In genomic region chr2:9560628-9561027, GRCh38 we compare ENCODE assay signal across 18 cellular contexts. TPM values are rescaled to one million over a fixed set of nuclear protein-coding genes. Genes with fewer than 3 reads are reported as not detected.
DNase-seq lines count a peak whose midpoint lies in the region; ATAC-seq, FAIRE-seq and TF ChIP-seq lines count a peak whose summit lies in the region.
"Had no signal": no experiment of that assay in that cellular context is flagged by ENCODE, and none has a peak within 500 bp of the region (broad histone marks: within the 10 kb centered on the region; RNA-seq: fewer than 3 reads in every experiment).

No MANE protein-coding gene starts in this region.

- no peak for FAIRE-seq in K562 (lab: Jason Lieb, UNC)
- FAIRE-seq: A549 had no signal

- H2AFZ ChIP-seq in K562 (ENCODE audit: low read depth, low read length), result no peak overlapping the region
- H2AFZ ChIP-seq in GM23338, result no peak overlapping the region

- H3K4me3 ChIP-seq in K562 (no peak overlapping the region), GM23338 (no peak overlapping the region)
- H3K4me3 ChIP-seq: A549, SJSA1 had no signal

- H3K4me2 ChIP-seq in K562 (ENCODE audit: insufficient read depth, low read length), result no peak overlapping the region
- no peak overlapping the region for H3K4me2 ChIP-seq in GM23338
- H3K4me2 ChIP-seq: A549 had no signal

- H3K9ac ChIP-seq in K562 (ENCODE audit: insufficient read depth in 1 of 2, low read depth in 2 of 2, low read length in 2 of 2), result no peak overlapping the region

- H3K36me3 Mint-ChIP-seq in activated CD4-positive, alpha-beta memory T cell treated with anti-CD3 and anti-CD28 coated beads for 36 hours, result peaks cover 5% of the 10 kb centered on the region
- peaks cover 14% of the 10 kb centered on the region for H3K36me3 Mint-ChIP-seq in activated CD4-positive, alpha-beta memory T cell treated with anti-CD3 and anti-CD28 coated beads, Interleukin-2, amount 10 ng/mL, durations not matched to agents 7 days and 5 days (ENCODE audit: low read depth)
- H3K36me3 Mint-ChIP-seq in neural crest cell (ENCODE audit: low read depth) (peaks cover 9% of the 10 kb centered on the region), GM23338 (ENCODE audit: low read depth) (peaks cover 6% of the 10 kb centered on the region)

- H3K9me1 ChIP-seq in K562 (ENCODE audit: control insufficient read depth, insufficient read depth, low read length), result no peaks in the 10 kb centered on the region

- H3K27ac ChIP-seq in K562 (ENCODE audit: extremely low read depth, low read depth, low read length), result no peak overlapping the region
- H3K27ac ChIP-seq in GM23338 (ENCODE audit: low read depth), result no peak overlapping the region
- H3K27ac ChIP-seq: A549, C4-2B, SJSA1 had no signal

- no peaks in the 10 kb centered on the region for H3K9me3 ChIP-seq in K562 (replicated peaks; ENCODE audit: control insufficient read depth, insufficient read depth, low read depth, low read length)
- H3K9me3 ChIP-seq: A549, Caco-2, SJSA1 had no signal

- H4K20me1 ChIP-seq in K562 (replicated peaks; ENCODE audit: control insufficient read depth, insufficient read depth, low read length) (no peaks in the 10 kb centered on the region), GM23338 (replicated peaks; ENCODE audit: insufficient read depth) (no peaks in the 10 kb centered on the region)

- TF ChIP-seq POLR2A in K562 (conservative IDR thresholded peaks at IDR 0.05), result no peak

- no peaks in the 10 kb centered on the region for H3K36me3 ChIP-seq in K562 (ENCODE audit: control insufficient read depth, insufficient read depth, low read length)
- no peaks in the 10 kb centered on the region for H3K36me3 ChIP-seq in GM23338 (ENCODE audit: insufficient read depth)
- H3K36me3 ChIP-seq: SJSA1 had no signal

- TF ChIP-seq EP300 in K562 (IDR thresholded peaks at IDR 0.05; ENCODE audit: low read length), result no peak

- 42% methylated on average over 2 of the region's 2 CpGs for WGBS in K562 (ENCODE audit: insufficient coverage, low coverage, missing lambda C conversion rate)

- no peaks in the 10 kb centered on the region for H3K27me3 ChIP-seq in K562 (ENCODE audit: control insufficient read depth in 2 of 2, insufficient read depth in 2 of 2, low read length in 2 of 2)
- H3K27me3 ChIP-seq in GM23338 (ENCODE audit: insufficient read depth), result no peaks in the 10 kb centered on the region
- H3K27me3 ChIP-seq: SJSA1 had no signal

- in situ Hi-C loops in K562 (cut with MboI), result no loop called here

- no peak for TF ChIP-seq RAD21 in K562 (CRISPR knock-in tag; conservative IDR thresholded peaks at IDR 0.05 in 1 of 2, IDR thresholded peaks at IDR 0.05 in 1 of 2)

- peaks cover under 1 to 4% of the 10 kb centered on the region in 2 experiments; a peak in 2 of 5 replicates for H3K4me1 ChIP-seq in K562 (replicated peaks in 1 of 2; ENCODE audit: control insufficient read depth in 2 of 2, insufficient read depth in 2 of 2, low read length in 2 of 2)
- peaks cover 7% of the 10 kb centered on the region; the same call in 1 of the 2 replicates for H3K4me1 ChIP-seq in GM23338 (ENCODE audit: insufficient read depth)

- H3K27me3 Mint-ChIP-seq in activated CD4-positive, alpha-beta memory T cell treated with anti-CD3 and anti-CD28 coated beads for 36 hours, result no peaks in the 10 kb centered on the region
- H3K27me3 Mint-ChIP-seq in activated CD4-positive, alpha-beta memory T cell treated with anti-CD3 and anti-CD28 coated beads, Interleukin-2, amount 10 ng/mL, durations not matched to agents 7 days and 5 days, result no peaks in the 10 kb centered on the region
- H3K27me3 Mint-ChIP-seq in neural crest cell (ENCODE audit: low read depth) (no peaks in the 10 kb centered on the region), GM23338 (ENCODE audit: insufficient read depth, low read depth, poor library complexity) (peaks cover 3% of the 10 kb centered on the region)

- POLR2A ChIA-PET in activated CD4-positive, alpha-beta memory T cell treated with anti-CD3 and anti-CD28 coated beads for 36 hours (lab: Charles Lee), result no interaction called here
- POLR2A ChIA-PET in activated CD4-positive, alpha-beta memory T cell treated with anti-CD3 and anti-CD28 coated beads, Interleukin-2, amount 10 ng/mL, durations not matched to agents 7 days and 5 days (lab: Charles Lee), result no interaction called here
- POLR2A ChIA-PET in K562 (lab: Yijun Ruan, JAX), result no interaction called here

- CTCF ChIA-PET in activated CD4-positive, alpha-beta memory T cell treated with anti-CD3 and anti-CD28 coated beads for 36 hours (lab: Charles Lee), result no interaction called here
- CTCF ChIA-PET in activated CD4-positive, alpha-beta memory T cell treated with anti-CD3 and anti-CD28 coated beads, Interleukin-2, amount 10 ng/mL, durations not matched to agents 7 days and 5 days (lab: Charles Lee), result no interaction called here
- CTCF ChIA-PET in K562 (lab: Yijun Ruan, JAX; ENCODE audit: low intra/inter-chr PET ratio), result no interaction called here

- ATAC-seq in K562 (no peak), GM19467 (IDR thresholded peaks at IDR 0.05; ENCODE audit: unreplicated experiment) (no peak), GM23338 (no peak)
- ATAC-seq: A549 had no signal

- H3K4me3 Mint-ChIP-seq in activated CD4-positive, alpha-beta memory T cell treated with anti-CD3 and anti-CD28 coated beads for 36 hours, result no peak overlapping the region
- H3K4me3 Mint-ChIP-seq in activated CD4-positive, alpha-beta memory T cell treated with anti-CD3 and anti-CD28 coated beads, Interleukin-2, amount 10 ng/mL, durations not matched to agents 7 days and 5 days, result no peak overlapping the region
- H3K4me3 Mint-ChIP-seq in neural crest cell, result peak overlapping the region; percentile 72
- H3K4me3 Mint-ChIP-seq in GM23338, result no peak overlapping the region

- peaks cover 11% of the 10 kb centered on the region for H3K4me1 Mint-ChIP-seq in activated CD4-positive, alpha-beta memory T cell treated with anti-CD3 and anti-CD28 coated beads for 36 hours (ENCODE audit: low read depth)
- H3K4me1 Mint-ChIP-seq in activated CD4-positive, alpha-beta memory T cell treated with anti-CD3 and anti-CD28 coated beads, Interleukin-2, amount 10 ng/mL, durations not matched to agents 7 days and 5 days, result peaks cover 20% of the 10 kb centered on the region
- H3K4me1 Mint-ChIP-seq in neural crest cell (peaks cover 18% of the 10 kb centered on the region), GM23338 (peaks cover 7% of the 10 kb centered on the region)

- H3K79me2 ChIP-seq in K562 (ENCODE audit: control insufficient read depth, insufficient read depth, low read length) (peaks cover 12% of the 10 kb centered on the region), GM23338 (replicated peaks; ENCODE audit: insufficient read depth) (peaks cover 16% of the 10 kb centered on the region)

- BruUV-seq in K562 (replicated peaks; lab: Mats Ljungman, UMichigan), result no TSS peak

- peak overlapping the region; percentile 18 for H3K27ac Mint-ChIP-seq in activated CD4-positive, alpha-beta memory T cell treated with anti-CD3 and anti-CD28 coated beads for 36 hours
- H3K27ac Mint-ChIP-seq in activated CD4-positive, alpha-beta memory T cell treated with anti-CD3 and anti-CD28 coated beads, Interleukin-2, amount 10 ng/mL, durations not matched to agents 7 days and 5 days, result no peak overlapping the region
- H3K27ac Mint-ChIP-seq in neural crest cell (ENCODE audit: unreplicated experiment) (no peak overlapping the region), GM23338 (no peak overlapping the region)

- peaks cover 5% of the 10 kb centered on the region for H3F3A ChIP-seq in GM23338 (replicated peaks; ENCODE audit: low read depth)

- DNase-seq in activated CD4-positive, alpha-beta memory T cell treated with anti-CD3 and anti-CD28 coated beads for 36 hours, result no peak
- no peak for DNase-seq in activated CD4-positive, alpha-beta memory T cell treated with anti-CD3 and anti-CD28 coated beads, Interleukin-2, amount 10 ng/mL, durations not matched to agents 7 days and 5 days
- peak; percentile 43 to 75 for DNase-seq in NCI-H187 (lab: John Stamatoyannopoulos, UW)
- DNase-seq in K562 (ENCODE audit: extremely low read depth in 1 of 4, low spot score in 3 of 4), result no peak
- no peak for DNase-seq in neural crest cell (ENCODE audit: low read depth, low spot score)
- no peak for DNase-seq in GM23338 (ENCODE audit: low spot score)
- no peak for DNase-seq in stimulated activated naive CD4-positive, alpha-beta T cell (lab: John Stamatoyannopoulos, UW)
- DNase-seq: Caco-2; KG1; NCI-H1048; NCI-H1930; NCI-H524 treated with DMSO at 0.1 percent for 48 hours; NK-92 treated with Interleukin-12 subunit alpha and Interleukin-12 subunit beta, amount 100 ng/mL, for 24 hours; OCI-M1 had no signal

- TF ChIP-seq CTCF in K562 (IDR thresholded peaks at IDR 0.05 in 2 of 3, conservative IDR thresholded peaks at IDR 0.05 in 1 of 3; ENCODE audit: insufficient read depth in 2 of 3, low read depth in 1 of 3, low read length in 3 of 3) (no peak), neural crest cell (conservative IDR thresholded peaks at IDR 0.05) (no peak), GM23338 (conservative IDR thresholded peaks at IDR 0.05; ENCODE audit: low read depth in 2 of 2) (no peak)

- no peaks in the 10 kb centered on the region for H3K9me3 Mint-ChIP-seq in activated CD4-positive, alpha-beta memory T cell treated with anti-CD3 and anti-CD28 coated beads for 36 hours
- no peaks in the 10 kb centered on the region for H3K9me3 Mint-ChIP-seq in activated CD4-positive, alpha-beta memory T cell treated with anti-CD3 and anti-CD28 coated beads, Interleukin-2, amount 10 ng/mL, durations not matched to agents 7 days and 5 days
- H3K9me3 Mint-ChIP-seq in neural crest cell (no peaks in the 10 kb centered on the region), GM23338 (no peaks in the 10 kb centered on the region)

- intact Hi-C loops in activated CD4-positive, alpha-beta memory T cell treated with anti-CD3 and anti-CD28 coated beads for 36 hours (cut with micrococcal nuclease), result no loop called here
- intact Hi-C loops in K562 (cut with micrococcal nuclease), result no loop called here

- H3K9me2 ChIP-seq in GM23338 (ENCODE audit: insufficient read depth), result no peaks in the 10 kb centered on the region

RNA-seq across cellular contexts. Expression of gene ADAM17, which starts 5.0 kb away (rescaled TPM):
- total RNA-seq in activated CD4-positive, alpha-beta memory T cell treated with anti-CD3 and anti-CD28 coated beads for 36 hours, result 10 to 100 TPM; 24.0 to 24.7 TPM
- total RNA-seq in activated CD4-positive, alpha-beta memory T cell treated with anti-CD3 and anti-CD28 coated beads, Interleukin-2, amount 10 ng/mL, durations not matched to agents 7 days and 5 days, result 10 to 100 TPM; 28.9 to 31.0 TPM
- total RNA-seq in K562 (2011; cell fraction: chromatin; rRNA removed; ENCODE audit: low replicate concordance), result 65.9 and 125 TPM in 2 replicates
- 40.0 and 49.9 TPM in 2 replicates for total RNA-seq in K562 (2011; cell fraction: nucleolus; rRNA removed)
- 73.1 and 114 TPM in 2 replicates for total RNA-seq in K562 (2011; cell fraction: nucleoplasm; rRNA removed)
- total RNA-seq in K562 (2014; rRNA removed) (19.0 and 19.6 TPM in 2 replicates), K562 (2014; rRNA removed; fragmentation: Illumina TruSeq; extraction: Trizol) (28.1 and 33.7 TPM in 2 replicates), K562 (2015; rRNA removed; fragmentation: Illumina TruSeq; extraction: Trizol) (27.1 and 28.5 TPM in 2 replicates), K562 (2021) (27.9 and 30.0 TPM in 2 replicates), neural crest cell (39.6 and 39.9 TPM in 2 replicates)
- polyA plus RNA-seq in K562 (2011; rRNA removed) (11.8 and 12.8 TPM in 2 replicates), K562 (2014; fragmentation: Illumina TruSeq; extraction: Trizol) (21.5 and 22.1 TPM in 2 replicates), K562 (2014; fragmentation: Nextera tagmentation; extraction: Ambion mirVana) (1 to 10 TPM; 5.8 to 7.8 TPM), K562 (2014; rRNA removed) (15.2 and 16.4 TPM in 2 replicates), GM23338 (2016; fragmentation: Nextera tagmentation; extraction: Ambion mirVana) (6.1 and 8.3 TPM in 2 replicates)
- polyA plus RNA-seq in K562 (2011; cell fraction: cytosol; rRNA removed), result 3.0 and 5.7 TPM in 2 replicates
- 13.6 and 15.4 TPM in 2 replicates for polyA plus RNA-seq in K562 (2011; cell fraction: nucleus; rRNA removed)
- 21.8 and 24.0 TPM in 2 replicates for polyA plus RNA-seq in K562 (2012)
- 41.0 and 44.7 TPM in 2 replicates for polyA minus RNA-seq in K562 (2011; rRNA and poly(A)+ RNA removed)
- 9.7 and 12.0 TPM in 2 replicates for polyA minus RNA-seq in K562 (2011; cell fraction: cytosol; rRNA and poly(A)+ RNA removed)
- polyA minus RNA-seq in K562 (2011; cell fraction: nucleus; rRNA and poly(A)+ RNA removed), result 13.3 and 27.4 TPM in 2 replicates
- total RNA-seq in GM23338 (2014; rRNA removed; shearing (Covaris generic)), result 23.5 and 24.7 TPM in 2 replicates

Comparison
In these comparisons a context has a peak if more than half of its experiments do, and no peak if none do; other contexts are left out.
1. DNase-seq: peak in NCI-H187 (2 of 2); none in activated CD4-positive, alpha-beta memory T cell treated with anti-CD3 and anti-CD28 coated beads for 36 hours (single experiment), activated CD4-positive, alpha-beta memory T cell treated with anti-CD3 and anti-CD28 coated beads, Interleukin-2, amount 10 ng/mL, durations not matched to agents 7 days and 5 days (single experiment), K562 (0 of 4), neural crest cell (single experiment), GM23338 (single experiment) and stimulated activated naive CD4-positive, alpha-beta T cell (0 of 6).